ENCODE assay signal across 15 cellular contexts in genomic region chr7:34821965-34822558, GRCh38.
"Had no signal": no experiment of that assay in that cellular context is flagged by ENCODE, and none has a peak within 500 bp of the region (broad histone marks: within the 10 kb centered on the region; RNA-seq: fewer than 3 reads in every experiment).

No MANE protein-coding gene starts in this region.

- H3K79me2 ChIP-seq: hepatocyte had no signal

- H3K27ac Mint-ChIP-seq: activated B cell treated with CpG ODN at 0.5 μM for 24 hours; activated naive CD4-positive, alpha-beta T cell treated with anti-CD3 and anti-CD28 coated beads, Interleukin-2, amount 50 U/mL, for 24 hours; T-helper 1 cell treated with Interleukin-12 subunit alpha and Interleukin-12 subunit beta and Interleukin-4 antibody, amounts not matched to agents 30 μg/mL and 1 μg/mL, for 36 hours had no signal

- H3K27me3 Mint-ChIP-seq: activated naive CD4-positive, alpha-beta T cell treated with anti-CD3 and anti-CD28 coated beads, Interleukin-2, amount 50 U/mL, for 24 hours had no signal

- ATAC-seq: body of pancreas had no signal

- H3K9me3 ChIP-seq: body of pancreas, right atrium auricular region had no signal

- H3K36me3 ChIP-seq: right atrium auricular region had no signal

- H3K4me1 Mint-ChIP-seq: activated B cell treated with CpG ODN at 0.5 μM for 24 hours; activated naive CD4-positive, alpha-beta T cell treated with anti-CD3 and anti-CD28 coated beads, Interleukin-2, amount 50 U/mL, for 24 hours had no signal

- DNase-seq: activated B cell treated with CpG ODN at 0.5 μM for 24 hours; activated CD4-positive, alpha-beta T cell treated with anti-CD3 and anti-CD28 coated beads, Interleukin-2, amount 50 U/mL, for 1 hour; activated T-cell treated with anti-CD3 and anti-CD28 coated beads, Interleukin-2, amount 50 U/mL, for 1 hour; amniotic stem cell; body of pancreas; central memory CD4-positive, alpha-beta T cell; cortex of kidney; effector CD8-positive, alpha-beta T cell; stimulated activated CD4-positive, alpha-beta T cell treated with anti-CD3 and anti-CD28 coated beads, Interleukin-2, amount 100 ng/mL, for 24 hours; stimulated activated naive CD4-positive, alpha-beta T cell; trophoblast cell had no signal

- H3K9me3 Mint-ChIP-seq: activated B cell treated with CpG ODN at 0.5 μM for 24 hours; activated naive CD4-positive, alpha-beta T cell treated with anti-CD3 and anti-CD28 coated beads, Interleukin-2, amount 50 U/mL, for 24 hours; T-helper 1 cell treated with Interleukin-12 subunit alpha and Interleukin-12 subunit beta and Interleukin-4 antibody, amounts not matched to agents 30 μg/mL and 1 μg/mL, for 36 hours had no signal

- H3K4me1 ChIP-seq: body of pancreas, right atrium auricular region had no signal

- H3K4me2 ChIP-seq: hepatocyte had no signal

- H2AFZ ChIP-seq: hepatocyte had no signal

- H3K27me3 ChIP-seq: body of pancreas, hepatocyte, right atrium auricular region had no signal

- H3K36me3 Mint-ChIP-seq: activated naive CD4-positive, alpha-beta T cell treated with anti-CD3 and anti-CD28 coated beads, Interleukin-2, amount 50 U/mL, for 24 hours had no signal

- H3K4me3 ChIP-seq: body of pancreas, hepatocyte, right atrium auricular region had no signal

- H3K4me3 Mint-ChIP-seq: activated B cell treated with CpG ODN at 0.5 μM for 24 hours; activated naive CD4-positive, alpha-beta T cell treated with anti-CD3 and anti-CD28 coated beads, Interleukin-2, amount 50 U/mL, for 24 hours; T-helper 1 cell treated with Interleukin-12 subunit alpha and Interleukin-12 subunit beta and Interleukin-4 antibody, amounts not matched to agents 30 μg/mL and 1 μg/mL, for 36 hours had no signal

- H3K27ac ChIP-seq: body of pancreas, hepatocyte, right atrium auricular region had no signal
